In the genomic region with DNA sequence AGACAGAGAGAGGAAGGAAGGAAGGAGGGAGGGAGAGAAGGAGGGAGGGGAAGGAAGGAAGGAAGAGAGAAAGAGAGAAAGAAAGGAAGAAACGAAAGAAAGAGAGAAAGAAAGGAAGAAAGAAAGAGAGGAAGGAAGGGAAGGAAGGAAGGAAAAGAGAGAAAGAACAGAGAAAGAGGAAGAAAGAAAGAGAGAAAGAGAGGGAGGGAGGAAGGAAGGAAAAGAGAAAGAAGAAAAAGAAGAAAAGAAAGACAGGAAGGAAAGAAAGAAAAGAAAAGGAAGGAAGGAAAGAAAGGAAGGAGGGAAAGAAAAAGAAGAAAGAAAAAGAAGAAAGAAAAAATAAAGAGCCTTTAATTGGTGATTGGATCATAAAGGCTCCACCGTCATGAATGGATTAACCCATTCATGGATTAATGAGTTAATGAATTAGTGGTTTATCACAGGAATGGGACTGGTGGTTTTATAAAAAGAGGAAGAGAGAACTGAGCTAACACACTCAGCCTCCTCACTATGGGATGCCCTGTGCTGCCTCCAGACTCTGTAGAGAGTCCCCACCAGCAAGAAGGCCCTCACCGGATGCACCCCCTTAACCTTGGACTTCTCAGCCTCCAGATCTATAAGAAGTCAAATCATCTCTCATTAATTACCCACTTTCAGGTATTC, we compare ENCODE assay signal across 1 cellular context.
TF ChIP-seq lines count a peak whose summit lies in the region.

No MANE protein-coding gene starts in this region.

TF ChIP-seq in K562, 482 proteins besides CTCF, POLR2A, EP300 and RAD21 (continued from another document):
- TF ChIP-seq THRAP3 (IDR thresholded peaks at IDR 0.05; ENCODE audit: borderline replicate concordance): peak; percentile 72; the same call in 1 of the 2 replicates
- no peak for TF ChIP-seq TRIM28 (IDR thresholded peaks at IDR 0.05)
- TF ChIP-seq ARID1B (IDR thresholded peaks at IDR 0.05): 0 out of 2 replicates have a peak, but pooled peaks have one; percentile 18
- no peak for TF ChIP-seq HDAC8 (tag; IDR thresholded peaks at IDR 0.05)
- TF ChIP-seq BRF1 (IDR thresholded peaks at IDR 0.05; ENCODE audit: borderline replicate concordance, extremely low read depth, insufficient read length): no peak
- no peak for TF ChIP-seq RB1 (IDR thresholded peaks at IDR 0.05; ENCODE audit: low read depth)
- no peak for TF ChIP-seq RBM14 (IDR thresholded peaks at IDR 0.05; ENCODE audit: borderline replicate concordance, insufficient read depth, low read depth, low read length)
- peak; percentile 71; the same call in 1 of the 2 replicates for TF ChIP-seq ZBTB26 (CRISPR knock-in tag; IDR thresholded peaks at IDR 0.05)
- peak; percentile 89 for TF ChIP-seq MTA1 (IDR thresholded peaks at IDR 0.05; ENCODE audit: borderline replicate concordance)
- no peak for TF ChIP-seq RFX1 (IDR thresholded peaks at IDR 0.05)
- TF ChIP-seq HDAC6 (IDR thresholded peaks at IDR 0.05; ENCODE audit: low read depth, low read length): no peak
- TF ChIP-seq ASH1L (IDR thresholded peaks at IDR 0.05; ENCODE audit: borderline replicate concordance, low read depth, partially characterized antibody): peak; percentile 46
